In genomic region chr9:11064853-11065252, GRCh38 we compare ENCODE assay signal across 18 cellular contexts.
DNase-seq lines count a peak whose midpoint lies in the region; ATAC-seq and TF ChIP-seq lines count a peak whose summit lies in the region.
"Had no signal": no experiment of that assay in that cellular context is flagged by ENCODE, and none has a peak within 500 bp of the region (broad histone marks: within the 10 kb centered on the region; RNA-seq: fewer than 3 reads in every experiment).

No MANE protein-coding gene starts in this region.

- no peaks in the 10 kb centered on the region for H3K4me1 ChIP-seq in SJCRH30
- H3K4me1 ChIP-seq in effector memory CD4-positive, alpha-beta T cell (ENCODE audit: control insufficient read depth, insufficient read depth, low read length, poor library complexity, severe bottlenecking) = no peaks in the 10 kb centered on the region
- H3K4me1 ChIP-seq: suprapubic skin had no signal

- no peaks in the 10 kb centered on the region for H3K27me3 ChIP-seq in SJCRH30
- H3K27me3 ChIP-seq in effector memory CD4-positive, alpha-beta T cell (replicated peaks; ENCODE audit: control insufficient read depth, insufficient read depth, low read length, poor library complexity, severe bottlenecking) = no peaks in the 10 kb centered on the region
- H3K27me3 ChIP-seq: suprapubic skin had no signal

- POLR2A ChIA-PET in HEK293T (lab: Yijun Ruan, JAX) = no interaction called here

- CTCF ChIA-PET in HEK293T (lab: Yijun Ruan, JAX) = no interaction called here

- no peak for TF ChIP-seq POLR2A in GM18505 (IDR thresholded peaks at IDR 0.05; ENCODE audit: borderline replicate concordance, extremely low read depth, insufficient read depth, insufficient read length)

- no peaks in the 10 kb centered on the region for H3K9me3 ChIP-seq in SJCRH30 (replicated peaks)
- no peaks in the 10 kb centered on the region for H3K9me3 ChIP-seq in effector memory CD4-positive, alpha-beta T cell (ENCODE audit: control insufficient read depth, low read length)
- H3K9me3 ChIP-seq: suprapubic skin had no signal

- peak overlapping the region; percentile 70 for H3K4me3 ChIP-seq in SJCRH30
- H3K4me3 ChIP-seq in effector memory CD4-positive, alpha-beta T cell (ENCODE audit: insufficient read depth, low read depth, low read length, poor library complexity, severe bottlenecking) = no peak overlapping the region
- H3K4me3 ChIP-seq: mucosa of descending colon, suprapubic skin had no signal

- ATAC-seq in GM18505 (IDR thresholded peaks at IDR 0.05; ENCODE audit: unreplicated experiment) = no peak
- ATAC-seq in GM18498 (IDR thresholded peaks at IDR 0.05; ENCODE audit: unreplicated experiment) = no peak
- ATAC-seq: mucosa of descending colon, T-helper 17 cell, WTC11 had no signal

- no peaks in the 10 kb centered on the region for H3K36me3 ChIP-seq in SJCRH30
- H3K36me3 ChIP-seq in effector memory CD4-positive, alpha-beta T cell (ENCODE audit: control insufficient read depth, insufficient read depth, low read length) = no peaks in the 10 kb centered on the region
- H3K36me3 ChIP-seq: suprapubic skin had no signal

- H3K27ac ChIP-seq in SJCRH30 = peak overlapping the region; percentile 71
- H3K27ac ChIP-seq in effector memory CD4-positive, alpha-beta T cell (ENCODE audit: insufficient read depth, low read length, poor library complexity, severe bottlenecking) = no peak overlapping the region
- H3K27ac ChIP-seq: suprapubic skin had no signal

- DNase-seq in A172 (ENCODE audit: low spot score) (peak; percentile 96), HEK293T (ENCODE audit: extremely low spot score) (peak; percentile 3), NCI-H2029 (lab: John Stamatoyannopoulos, UW) (peak; percentile 72), SJCRH30 (peak; percentile 84 to 89), 8988T (no peak)
- DNase-seq in effector memory CD4-positive, alpha-beta T cell = no peak
- DNase-seq: activated CD4-positive, alpha-beta memory T cell treated with anti-CD3 and anti-CD28 coated beads for 36 hours; activated naive CD4-positive, alpha-beta T cell treated with Interleukin-2 at 50 U/mL for 16 hours; C1 segment of cervical spinal cord; DMS153; H7; Kasumi-1; mucosa of descending colon; T-helper 17 cell had no signal

TF ChIP-seq in HEK293T, 16 proteins besides CTCF, POLR2A, EP300 and RAD21:
- TF ChIP-seq LEF1 (IDR thresholded peaks at IDR 0.05; ENCODE audit: borderline replicate concordance) (no peak), SUZ12 (IDR thresholded peaks at IDR 0.05) (no peak), SP1 (IDR thresholded peaks at IDR 0.05) (no peak), PKNOX1 (IDR thresholded peaks at IDR 0.05) (no peak), NFRKB (IDR thresholded peaks at IDR 0.05) (no peak), FOXA1 (IDR thresholded peaks at IDR 0.05) (no peak)

Comparison
In these comparisons a context has a peak if more than half of its experiments do, and no peak if none do; other contexts are left out.
1. DNase-seq: peak in A172 (single experiment), HEK293T (single experiment), NCI-H2029 (single experiment) and SJCRH30 (2 of 2); none in 8988T (single experiment) and effector memory CD4-positive, alpha-beta T cell (0 of 3).